ENCODE assay signal across 1 cellular context in the genomic region with DNA sequence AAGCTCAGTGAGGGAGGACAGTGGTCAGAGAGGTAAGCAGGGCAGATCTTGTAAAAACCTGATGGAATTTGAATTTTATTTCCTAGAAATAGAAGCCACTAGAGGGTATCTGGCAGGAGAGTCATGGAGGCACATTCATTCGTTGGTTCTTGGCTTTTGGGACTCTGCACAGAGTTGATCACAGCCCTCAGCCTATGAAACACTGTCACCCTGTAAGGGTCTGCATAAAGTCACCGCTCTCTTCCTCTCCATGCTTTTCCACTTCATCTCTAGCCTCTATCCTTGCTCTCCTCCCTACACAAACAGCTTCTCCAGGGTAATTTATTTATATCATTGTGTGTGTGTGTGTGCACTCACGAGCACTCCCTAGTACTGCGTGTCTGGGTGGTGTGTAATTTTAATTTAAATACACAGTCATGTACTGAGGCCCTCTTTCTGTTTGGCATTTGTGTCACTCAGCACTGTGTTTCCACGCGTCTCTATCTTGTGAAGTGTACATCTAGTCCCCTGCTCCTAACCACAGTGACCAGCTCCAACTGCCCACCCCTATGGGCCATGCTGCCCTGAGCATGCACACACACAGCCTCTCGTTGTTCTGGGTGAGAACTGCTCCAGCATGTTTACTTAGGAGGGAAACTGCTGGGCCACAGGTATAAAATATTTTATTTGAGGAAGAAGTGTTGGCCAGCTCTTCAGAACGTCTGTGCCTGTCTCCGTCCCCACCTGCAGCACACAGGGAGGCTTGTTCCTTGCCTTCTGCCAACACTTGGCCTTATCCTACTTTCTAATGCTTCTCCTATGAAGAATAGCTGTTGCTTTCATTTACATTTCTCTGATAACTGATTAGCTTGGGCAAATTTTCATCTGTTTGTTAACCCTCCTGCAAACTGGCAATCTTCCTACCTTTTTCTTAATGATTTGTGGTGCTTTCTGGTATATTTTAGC.
TF ChIP-seq lines count a peak whose summit lies in the region.

No MANE protein-coding gene starts in this region.

TF ChIP-seq in HepG2, 621 proteins besides CTCF, POLR2A, EP300 and RAD21 (continues in another document):
- no peak for TF ChIP-seq ZNF549 (CRISPR knock-in tag; IDR thresholded peaks at IDR 0.05)
- no peak for TF ChIP-seq ZNF24 (IDR thresholded peaks at IDR 0.05)
- peak; percentile 80 for TF ChIP-seq RBFOX2 (IDR thresholded peaks at IDR 0.05; ENCODE audit: low read depth, low read length)
- TF ChIP-seq XBP1 (CRISPR knock-in tag; IDR thresholded peaks at IDR 0.05), result no peak
- TF ChIP-seq KAT2B (IDR thresholded peaks at IDR 0.05; ENCODE audit: borderline replicate concordance, low read depth, low read length), result no peak
- no peak for TF ChIP-seq MEIS2 (CRISPR knock-in tag; IDR thresholded peaks at IDR 0.05)
- TF ChIP-seq SOX5 (CRISPR knock-in tag; IDR thresholded peaks at IDR 0.05; ENCODE audit: borderline replicate concordance), result peak; percentile 21; the same call in 1 of the 2 replicates
- TF ChIP-seq HIVEP1 (CRISPR knock-in tag; IDR thresholded peaks at IDR 0.05), result no peak
- TF ChIP-seq SP5 (CRISPR knock-in tag; IDR thresholded peaks at IDR 0.05; ENCODE audit: borderline replicate concordance, low read depth), result no peak
- no peak for TF ChIP-seq KMT2B (CRISPR knock-in tag; IDR thresholded peaks at IDR 0.05)
- no peak for TF ChIP-seq NCOR1 (IDR thresholded peaks at IDR 0.05; ENCODE audit: borderline replicate concordance, low read length)
- no peak for TF ChIP-seq GTF2F1 (IDR thresholded peaks at IDR 0.05; ENCODE audit: low read length)
- TF ChIP-seq ZNF841 (CRISPR knock-in tag; IDR thresholded peaks at IDR 0.05; ENCODE audit: borderline replicate concordance), result no peak
- no peak for TF ChIP-seq ZBTB1 (CRISPR knock-in tag; IDR thresholded peaks at IDR 0.05; ENCODE audit: borderline replicate concordance)
- TF ChIP-seq ZNF138 (CRISPR knock-in tag; IDR thresholded peaks at IDR 0.05; ENCODE audit: low read depth), result no peak
- TF ChIP-seq, protein P1, sequence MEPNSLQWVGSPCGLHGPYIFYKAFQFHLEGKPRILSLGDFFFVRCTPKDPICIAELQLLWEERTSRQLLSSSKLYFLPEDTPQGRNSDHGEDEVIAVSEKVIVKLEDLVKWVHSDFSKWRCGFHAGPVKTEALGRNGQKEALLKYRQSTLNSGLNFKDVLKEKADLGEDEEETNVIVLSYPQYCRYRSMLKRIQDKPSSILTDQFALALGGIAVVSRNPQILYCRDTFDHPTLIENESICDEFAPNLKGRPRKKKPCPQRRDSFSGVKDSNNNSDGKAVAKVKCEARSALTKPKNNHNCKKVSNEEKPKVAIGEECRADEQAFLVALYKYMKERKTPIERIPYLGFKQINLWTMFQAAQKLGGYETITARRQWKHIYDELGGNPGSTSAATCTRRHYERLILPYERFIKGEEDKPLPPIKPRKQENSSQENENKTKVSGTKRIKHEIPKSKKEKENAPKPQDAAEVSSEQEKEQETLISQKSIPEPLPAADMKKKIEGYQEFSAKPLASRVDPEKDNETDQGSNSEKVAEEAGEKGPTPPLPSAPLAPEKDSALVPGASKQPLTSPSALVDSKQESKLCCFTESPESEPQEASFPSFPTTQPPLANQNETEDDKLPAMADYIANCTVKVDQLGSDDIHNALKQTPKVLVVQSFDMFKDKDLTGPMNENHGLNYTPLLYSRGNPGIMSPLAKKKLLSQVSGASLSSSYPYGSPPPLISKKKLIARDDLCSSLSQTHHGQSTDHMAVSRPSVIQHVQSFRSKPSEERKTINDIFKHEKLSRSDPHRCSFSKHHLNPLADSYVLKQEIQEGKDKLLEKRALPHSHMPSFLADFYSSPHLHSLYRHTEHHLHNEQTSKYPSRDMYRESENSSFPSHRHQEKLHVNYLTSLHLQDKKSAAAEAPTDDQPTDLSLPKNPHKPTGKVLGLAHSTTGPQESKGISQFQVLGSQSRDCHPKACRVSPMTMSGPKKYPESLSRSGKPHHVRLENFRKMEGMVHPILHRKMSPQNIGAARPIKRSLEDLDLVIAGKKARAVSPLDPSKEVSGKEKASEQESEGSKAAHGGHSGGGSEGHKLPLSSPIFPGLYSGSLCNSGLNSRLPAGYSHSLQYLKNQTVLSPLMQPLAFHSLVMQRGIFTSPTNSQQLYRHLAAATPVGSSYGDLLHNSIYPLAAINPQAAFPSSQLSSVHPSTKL (CRISPR knock-in tag; IDR thresholded peaks at IDR 0.05), result no peak
- no peak for TF ChIP-seq RFXANK (CRISPR knock-in tag; IDR thresholded peaks at IDR 0.05)
- TF ChIP-seq, protein P2, sequence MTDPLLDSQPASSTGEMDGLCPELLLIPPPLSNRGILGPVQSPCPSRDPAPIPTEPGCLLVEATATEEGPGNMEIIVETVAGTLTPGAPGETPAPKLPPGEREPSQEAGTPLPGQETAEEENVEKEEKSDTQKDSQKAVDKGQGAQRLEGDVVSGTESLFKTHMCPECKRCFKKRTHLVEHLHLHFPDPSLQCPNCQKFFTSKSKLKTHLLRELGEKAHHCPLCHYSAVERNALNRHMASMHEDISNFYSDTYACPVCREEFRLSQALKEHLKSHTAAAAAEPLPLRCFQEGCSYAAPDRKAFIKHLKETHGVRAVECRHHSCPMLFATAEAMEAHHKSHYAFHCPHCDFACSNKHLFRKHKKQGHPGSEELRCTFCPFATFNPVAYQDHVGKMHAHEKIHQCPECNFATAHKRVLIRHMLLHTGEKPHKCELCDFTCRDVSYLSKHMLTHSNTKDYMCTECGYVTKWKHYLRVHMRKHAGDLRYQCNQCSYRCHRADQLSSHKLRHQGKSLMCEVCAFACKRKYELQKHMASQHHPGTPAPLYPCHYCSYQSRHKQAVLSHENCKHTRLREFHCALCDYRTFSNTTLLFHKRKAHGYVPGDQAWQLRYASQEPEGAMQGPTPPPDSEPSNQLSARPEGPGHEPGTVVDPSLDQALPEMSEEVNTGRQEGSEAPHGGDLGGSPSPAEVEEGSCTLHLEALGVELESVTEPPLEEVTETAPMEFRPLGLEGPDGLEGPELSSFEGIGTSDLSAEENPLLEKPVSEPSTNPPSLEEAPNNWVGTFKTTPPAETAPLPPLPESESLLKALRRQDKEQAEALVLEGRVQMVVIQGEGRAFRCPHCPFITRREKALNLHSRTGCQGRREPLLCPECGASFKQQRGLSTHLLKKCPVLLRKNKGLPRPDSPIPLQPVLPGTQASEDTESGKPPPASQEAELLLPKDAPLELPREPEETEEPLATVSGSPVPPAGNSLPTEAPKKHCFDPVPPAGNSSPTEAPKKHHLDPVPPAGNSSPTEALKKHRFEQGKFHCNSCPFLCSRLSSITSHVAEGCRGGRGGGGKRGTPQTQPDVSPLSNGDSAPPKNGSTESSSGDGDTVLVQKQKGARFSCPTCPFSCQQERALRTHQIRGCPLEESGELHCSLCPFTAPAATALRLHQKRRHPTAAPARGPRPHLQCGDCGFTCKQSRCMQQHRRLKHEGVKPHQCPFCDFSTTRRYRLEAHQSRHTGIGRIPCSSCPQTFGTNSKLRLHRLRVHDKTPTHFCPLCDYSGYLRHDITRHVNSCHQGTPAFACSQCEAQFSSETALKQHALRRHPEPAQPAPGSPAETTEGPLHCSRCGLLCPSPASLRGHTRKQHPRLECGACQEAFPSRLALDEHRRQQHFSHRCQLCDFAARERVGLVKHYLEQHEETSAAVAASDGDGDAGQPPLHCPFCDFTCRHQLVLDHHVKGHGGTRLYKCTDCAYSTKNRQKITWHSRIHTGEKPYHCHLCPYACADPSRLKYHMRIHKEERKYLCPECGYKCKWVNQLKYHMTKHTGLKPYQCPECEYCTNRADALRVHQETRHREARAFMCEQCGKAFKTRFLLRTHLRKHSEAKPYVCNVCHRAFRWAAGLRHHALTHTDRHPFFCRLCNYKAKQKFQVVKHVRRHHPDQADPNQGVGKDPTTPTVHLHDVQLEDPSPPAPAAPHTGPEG (CRISPR knock-in tag; IDR thresholded peaks at IDR 0.05), result no peak
- TF ChIP-seq ZNF432 (CRISPR knock-in tag; IDR thresholded peaks at IDR 0.05; ENCODE audit: borderline replicate concordance), result no peak
- TF ChIP-seq, protein P3, sequence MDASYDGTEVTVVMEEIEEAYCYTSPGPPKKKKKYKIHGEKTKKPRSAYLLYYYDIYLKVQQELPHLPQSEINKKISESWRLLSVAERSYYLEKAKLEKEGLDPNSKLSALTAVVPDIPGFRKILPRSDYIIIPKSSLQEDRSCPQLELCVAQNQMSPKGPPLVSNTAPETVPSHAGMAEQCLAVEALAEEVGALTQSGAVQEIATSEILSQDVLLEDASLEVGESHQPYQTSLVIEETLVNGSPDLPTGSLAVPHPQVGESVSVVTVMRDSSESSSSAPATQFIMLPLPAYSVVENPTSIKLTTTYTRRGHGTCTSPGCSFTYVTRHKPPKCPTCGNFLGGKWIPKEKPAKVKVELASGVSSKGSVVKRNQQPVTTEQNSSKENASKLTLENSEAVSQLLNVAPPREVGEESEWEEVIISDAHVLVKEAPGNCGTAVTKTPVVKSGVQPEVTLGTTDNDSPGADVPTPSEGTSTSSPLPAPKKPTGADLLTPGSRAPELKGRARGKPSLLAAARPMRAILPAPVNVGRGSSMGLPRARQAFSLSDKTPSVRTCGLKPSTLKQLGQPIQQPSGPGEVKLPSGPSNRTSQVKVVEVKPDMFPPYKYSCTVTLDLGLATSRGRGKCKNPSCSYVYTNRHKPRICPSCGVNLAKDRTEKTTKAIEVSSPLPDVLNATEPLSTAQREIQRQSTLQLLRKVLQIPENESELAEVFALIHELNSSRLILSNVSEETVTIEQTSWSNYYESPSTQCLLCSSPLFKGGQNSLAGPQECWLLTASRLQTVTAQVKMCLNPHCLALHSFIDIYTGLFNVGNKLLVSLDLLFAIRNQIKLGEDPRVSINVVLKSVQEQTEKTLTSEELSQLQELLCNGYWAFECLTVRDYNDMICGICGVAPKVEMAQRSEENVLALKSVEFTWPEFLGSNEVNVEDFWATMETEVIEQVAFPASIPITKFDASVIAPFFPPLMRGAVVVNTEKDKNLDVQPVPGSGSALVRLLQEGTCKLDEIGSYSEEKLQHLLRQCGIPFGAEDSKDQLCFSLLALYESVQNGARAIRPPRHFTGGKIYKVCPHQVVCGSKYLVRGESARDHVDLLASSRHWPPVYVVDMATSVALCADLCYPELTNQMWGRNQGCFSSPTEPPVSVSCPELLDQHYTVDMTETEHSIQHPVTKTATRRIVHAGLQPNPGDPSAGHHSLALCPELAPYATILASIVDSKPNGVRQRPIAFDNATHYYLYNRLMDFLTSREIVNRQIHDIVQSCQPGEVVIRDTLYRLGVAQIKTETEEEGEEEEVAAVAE (CRISPR knock-in tag; IDR thresholded peaks at IDR 0.05; ENCODE audit: borderline replicate concordance), result no peak
- TF ChIP-seq MEIS1 (CRISPR knock-in tag; IDR thresholded peaks at IDR 0.05; ENCODE audit: borderline replicate concordance), result no peak
- TF ChIP-seq AGO2 (optimal IDR thresholded peaks at IDR 0.05; ENCODE audit: low read depth, low read length), result peak; percentile 74
- no peak for TF ChIP-seq SKI (IDR thresholded peaks at IDR 0.05; ENCODE audit: partially characterized antibody)
- TF ChIP-seq SNRNP70 (IDR thresholded peaks at IDR 0.05; ENCODE audit: low read depth, low read length), result no peak
- no peak for TF ChIP-seq ZNF451 (CRISPR knock-in tag; IDR thresholded peaks at IDR 0.05)
- no peak for TF ChIP-seq YEATS4 (CRISPR knock-in tag; IDR thresholded peaks at IDR 0.05; ENCODE audit: borderline replicate concordance)
- TF ChIP-seq, protein P4, sequence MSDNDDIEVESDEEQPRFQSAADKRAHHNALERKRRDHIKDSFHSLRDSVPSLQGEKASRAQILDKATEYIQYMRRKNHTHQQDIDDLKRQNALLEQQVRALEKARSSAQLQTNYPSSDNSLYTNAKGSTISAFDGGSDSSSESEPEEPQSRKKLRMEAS (IDR thresholded peaks at IDR 0.05), result peak; percentile 69
- peak; percentile 75 for TF ChIP-seq SAP130 (CRISPR knock-in tag; IDR thresholded peaks at IDR 0.05; ENCODE audit: low read depth)
- TF ChIP-seq HOXD1 (CRISPR knock-in tag; IDR thresholded peaks at IDR 0.05), result no peak
- TF ChIP-seq, protein P5, sequence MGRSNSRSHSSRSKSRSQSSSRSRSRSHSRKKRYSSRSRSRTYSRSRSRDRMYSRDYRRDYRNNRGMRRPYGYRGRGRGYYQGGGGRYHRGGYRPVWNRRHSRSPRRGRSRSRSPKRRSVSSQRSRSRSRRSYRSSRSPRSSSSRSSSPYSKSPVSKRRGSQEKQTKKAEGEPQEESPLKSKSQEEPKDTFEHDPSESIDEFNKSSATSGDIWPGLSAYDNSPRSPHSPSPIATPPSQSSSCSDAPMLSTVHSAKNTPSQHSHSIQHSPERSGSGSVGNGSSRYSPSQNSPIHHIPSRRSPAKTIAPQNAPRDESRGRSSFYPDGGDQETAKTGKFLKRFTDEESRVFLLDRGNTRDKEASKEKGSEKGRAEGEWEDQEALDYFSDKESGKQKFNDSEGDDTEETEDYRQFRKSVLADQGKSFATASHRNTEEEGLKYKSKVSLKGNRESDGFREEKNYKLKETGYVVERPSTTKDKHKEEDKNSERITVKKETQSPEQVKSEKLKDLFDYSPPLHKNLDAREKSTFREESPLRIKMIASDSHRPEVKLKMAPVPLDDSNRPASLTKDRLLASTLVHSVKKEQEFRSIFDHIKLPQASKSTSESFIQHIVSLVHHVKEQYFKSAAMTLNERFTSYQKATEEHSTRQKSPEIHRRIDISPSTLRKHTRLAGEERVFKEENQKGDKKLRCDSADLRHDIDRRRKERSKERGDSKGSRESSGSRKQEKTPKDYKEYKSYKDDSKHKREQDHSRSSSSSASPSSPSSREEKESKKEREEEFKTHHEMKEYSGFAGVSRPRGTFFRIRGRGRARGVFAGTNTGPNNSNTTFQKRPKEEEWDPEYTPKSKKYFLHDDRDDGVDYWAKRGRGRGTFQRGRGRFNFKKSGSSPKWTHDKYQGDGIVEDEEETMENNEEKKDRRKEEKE (IDR thresholded peaks at IDR 0.05), result no peak
- TF ChIP-seq ZNF768 (CRISPR knock-in tag; IDR thresholded peaks at IDR 0.05), result no peak
- TF ChIP-seq ZNF614 (CRISPR knock-in tag; IDR thresholded peaks at IDR 0.05; ENCODE audit: borderline replicate concordance), result no peak
- TF ChIP-seq, protein P6, sequence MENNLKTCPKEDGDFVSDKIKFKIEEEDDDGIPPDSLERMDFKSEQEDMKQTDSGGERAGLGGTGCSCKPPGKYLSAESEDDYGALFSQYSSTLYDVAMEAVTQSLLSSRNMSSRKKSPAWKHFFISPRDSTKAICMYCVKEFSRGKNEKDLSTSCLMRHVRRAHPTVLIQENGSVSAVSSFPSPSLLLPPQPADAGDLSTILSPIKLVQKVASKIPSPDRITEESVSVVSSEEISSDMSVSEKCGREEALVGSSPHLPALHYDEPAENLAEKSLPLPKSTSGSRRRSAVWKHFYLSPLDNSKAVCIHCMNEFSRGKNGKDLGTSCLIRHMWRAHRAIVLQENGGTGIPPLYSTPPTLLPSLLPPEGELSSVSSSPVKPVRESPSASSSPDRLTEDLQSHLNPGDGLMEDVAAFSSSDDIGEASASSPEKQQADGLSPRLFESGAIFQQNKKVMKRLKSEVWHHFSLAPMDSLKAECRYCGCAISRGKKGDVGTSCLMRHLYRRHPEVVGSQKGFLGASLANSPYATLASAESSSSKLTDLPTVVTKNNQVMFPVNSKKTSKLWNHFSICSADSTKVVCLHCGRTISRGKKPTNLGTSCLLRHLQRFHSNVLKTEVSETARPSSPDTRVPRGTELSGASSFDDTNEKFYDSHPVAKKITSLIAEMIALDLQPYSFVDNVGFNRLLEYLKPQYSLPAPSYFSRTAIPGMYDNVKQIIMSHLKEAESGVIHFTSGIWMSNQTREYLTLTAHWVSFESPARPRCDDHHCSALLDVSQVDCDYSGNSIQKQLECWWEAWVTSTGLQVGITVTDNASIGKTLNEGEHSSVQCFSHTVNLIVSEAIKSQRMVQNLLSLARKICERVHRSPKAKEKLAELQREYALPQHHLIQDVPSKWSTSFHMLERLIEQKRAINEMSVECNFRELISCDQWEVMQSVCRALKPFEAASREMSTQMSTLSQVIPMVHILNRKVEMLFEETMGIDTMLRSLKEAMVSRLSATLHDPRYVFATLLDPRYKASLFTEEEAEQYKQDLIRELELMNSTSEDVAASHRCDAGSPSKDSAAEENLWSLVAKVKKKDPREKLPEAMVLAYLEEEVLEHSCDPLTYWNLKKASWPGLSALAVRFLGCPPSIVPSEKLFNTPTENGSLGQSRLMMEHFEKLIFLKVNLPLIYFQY (CRISPR knock-in tag; IDR thresholded peaks at IDR 0.05; ENCODE audit: borderline replicate concordance), result no peak
- TF ChIP-seq FOXA3 (CRISPR knock-in tag; IDR thresholded peaks at IDR 0.05), result peak; percentile 88
- no peak for TF ChIP-seq ZNF558 (CRISPR knock-in tag; IDR thresholded peaks at IDR 0.05; ENCODE audit: borderline replicate concordance)
